Comparison of ENCODE assay signal across 34 cellular contexts in genomic region chr1:227856147-227856858, GRCh38. TPM values are rescaled to one million over a fixed set of nuclear protein-coding genes. Genes with fewer than 3 reads are reported as not detected.
"Had no signal": no experiment of that assay in that cellular context is flagged by ENCODE, and none has a peak within 500 bp of the region (broad histone marks: within the 10 kb centered on the region; RNA-seq: fewer than 3 reads in every experiment).

No MANE protein-coding gene starts in this region.

- H3K27me3 ChIP-seq: hepatocyte had no signal

- H3K4me3 ChIP-seq: hepatocyte, left lung, left ventricle myocardium inferior, lower lobe of right lung, lung, mucosa of descending colon had no signal

- H3K4me1 ChIP-seq: left lung, left ventricle myocardium inferior, lower lobe of right lung had no signal

- H3K79me2 ChIP-seq: hepatocyte had no signal

- H2AFZ ChIP-seq: hepatocyte had no signal

- FAIRE-seq: islet of Langerhans, keratinocyte, kidney had no signal

- H3K4me3 Mint-ChIP-seq: immature natural killer cell; memory B cell; mesothelial cell of epicardium; naive B cell; naive thymus-derived CD4-positive, alpha-beta T cell had no signal

- H3K27ac Mint-ChIP-seq: immature natural killer cell; memory B cell; mesothelial cell of epicardium; naive B cell; naive thymus-derived CD4-positive, alpha-beta T cell had no signal

- H3K36me3 ChIP-seq: left lung, left ventricle myocardium inferior, lower lobe of right lung had no signal

- H3K9me3 ChIP-seq: left lung, left ventricle myocardium inferior, lower lobe of right lung, mucosa of descending colon had no signal

- DNase-seq: hippocampal formation; hypothalamus; immature natural killer cell; islet precursor cell; kidney; kidney glomerular epithelial cell; left cardiac atrium; left colon; left lung; left ventricle myocardium inferior; left ventricle myocardium superior; lower lobe of right lung; mammary epithelial cell; mesenchymal stem cell; mesendoderm; midbrain; mucosa of descending colon; naive B cell; naive thymus-derived CD4-positive, alpha-beta T cell had no signal

- H3K36me3 Mint-ChIP-seq: immature natural killer cell; memory B cell; mesothelial cell of epicardium; naive B cell; naive thymus-derived CD4-positive, alpha-beta T cell had no signal

- H3K4me2 ChIP-seq: hepatocyte had no signal

- H3K27ac ChIP-seq: hepatocyte, left lung, left ventricle myocardium inferior, lower lobe of right lung had no signal

- ATAC-seq: left cardiac atrium; left colon; left lobe of liver; left lung; left ventricle myocardium superior; lower lobe of right lung; mucosa of descending colon; naive thymus-derived CD4-positive, alpha-beta T cell had no signal

- H3K9me3 Mint-ChIP-seq: memory B cell; mesothelial cell of epicardium; naive thymus-derived CD4-positive, alpha-beta T cell had no signal

- H3K4me1 Mint-ChIP-seq: immature natural killer cell, memory B cell, naive B cell had no signal

RNA-seq across cellular contexts. Expression of gene PRSS38, which starts 40.8 kb away (rescaled TPM):
- total RNA-seq: hepatocyte; kidney; kidney epithelial cell; left cardiac atrium; left colon; left lobe of liver; left lung; left ventricle myocardium inferior; left ventricle myocardium superior; liver; lower leg skin; lower lobe of right lung; lung; lung microvascular endothelial cell; mammary epithelial cell; mesenteric fat pad; mesothelial cell of epicardium; mononuclear cell; mucosa of descending colon; mucosa of gallbladder; myocyte; naive thymus-derived CD4-positive, alpha-beta T cell had no signal
- polyA plus RNA-seq: hepatocyte; immature natural killer cell; keratinocyte; liver; lung; mammary epithelial cell; naive thymus-derived CD4-positive, alpha-beta T cell had no signal
